9 cellular contexts compared by ENCODE assay signal in the genomic region with DNA sequence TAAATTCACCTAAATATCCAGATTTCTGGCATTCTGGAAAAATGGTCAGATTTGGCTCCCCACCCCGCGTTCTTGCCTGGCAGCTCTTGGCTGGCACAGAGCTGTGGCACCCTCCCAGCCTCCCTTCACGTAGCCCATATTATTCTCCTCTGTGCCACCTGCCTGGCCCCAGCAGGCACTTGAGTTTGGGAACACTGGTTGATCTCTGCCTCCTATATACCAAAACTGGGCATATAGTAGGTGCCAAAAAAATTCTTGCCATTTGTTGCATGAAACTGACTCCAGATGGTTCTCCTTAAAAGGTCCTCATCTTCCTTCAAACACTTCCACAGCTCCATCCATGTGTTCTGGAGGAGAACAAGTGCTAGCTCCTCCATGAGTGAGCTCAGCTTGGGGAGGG.
"Had no signal": no experiment of that assay in that cellular context is flagged by ENCODE, and none has a peak within 500 bp of the region (broad histone marks: within the 10 kb centered on the region; RNA-seq: fewer than 3 reads in every experiment).

No MANE protein-coding gene starts in this region.

- DNase-seq: GM23248, GOT3, H7, HFFc6, IMR-90, KG1 had no signal

- H3K4me3 Mint-ChIP-seq: HFFc6 had no signal

- H3K9me3 ChIP-seq: HAP-1 had no signal

- H3K27ac Mint-ChIP-seq: HFFc6 had no signal

- ATAC-seq: HCT116, K562 had no signal
